ENCODE assay signal across 8 cellular contexts in genomic region chr12:52873832-52874572, GRCh38. TPM values are rescaled to one million over a fixed set of nuclear protein-coding genes. Genes with fewer than 3 reads are reported as not detected.
A peak's percentile ranks its signal among the peaks of the same experiment; 100 is the strongest.
DNase-seq lines count a peak whose midpoint lies in the region; ATAC-seq, FAIRE-seq and TF ChIP-seq lines count a peak whose summit lies in the region.

No MANE protein-coding gene starts in this region.

- peak overlapping the region; percentile 50 for H3K27ac ChIP-seq in trophoblast cell (ENCODE audit: low read depth, low read length)

- peaks cover 4% of the 10 kb centered on the region for H3K79me2 ChIP-seq in trophoblast cell (ENCODE audit: control insufficient read depth, insufficient read depth, low read length, poor library complexity)

- H3K4me2 ChIP-seq in trophoblast cell (ENCODE audit: low read length): peak overlapping the region; percentile 54

- peak overlapping the region; percentile 66 for H4K8ac ChIP-seq in trophoblast cell (ENCODE audit: low read depth, low read length)

- intact Hi-C loops in head of caudate nucleus (cut with DNase I): loop anchor here (5.0 kb wide), 2 partner anchors 292 to 717 kb away; no protein-coding TSS in a partner anchor

- peak overlapping the region; percentile 40 for H3K4me3 ChIP-seq in BE2C (ENCODE audit: low read depth, low read length)
- no peak overlapping the region for H3K4me3 ChIP-seq in trophoblast cell (ENCODE audit: low read depth, low read length)

- peaks cover 40% of the 10 kb centered on the region for H3K79me1 ChIP-seq in trophoblast cell (ENCODE audit: low read length)

- peak overlapping the region; percentile 6 to 50 for H3K27ac Mint-ChIP-seq in activated naive CD4-positive, alpha-beta T cell treated with anti-CD3 and anti-CD28 coated beads, Interleukin-2, amount 50 U/mL, for 72 hours

- TF ChIP-seq CTCF in BE2C (IDR thresholded peaks at IDR 0.05; ENCODE audit: low read depth, low read length): no peak

- H2AFZ ChIP-seq in trophoblast cell (ENCODE audit: insufficient read depth, low read length, poor library complexity): peak overlapping the region; percentile 56

- H4K12ac ChIP-seq in trophoblast cell (ENCODE audit: low read depth, low read length): no peak overlapping the region

- peak overlapping the region; percentile 95 for H4K91ac ChIP-seq in trophoblast cell (ENCODE audit: low read depth, low read length)

- no peaks in the 10 kb centered on the region for H3K9me3 Mint-ChIP-seq in activated naive CD4-positive, alpha-beta T cell treated with anti-CD3 and anti-CD28 coated beads, Interleukin-2, amount 50 U/mL, for 72 hours

- no peak overlapping the region for H3K23ac ChIP-seq in trophoblast cell (ENCODE audit: low read length)

- no peaks in the 10 kb centered on the region for H3K27me3 ChIP-seq in BE2C
- no peaks in the 10 kb centered on the region for H3K27me3 ChIP-seq in trophoblast cell (ENCODE audit: insufficient read depth, low read length)

- no peak for FAIRE-seq in urothelium cell line (lab: Jason Lieb, UNC)

- no peaks in the 10 kb centered on the region for H3K36me3 Mint-ChIP-seq in activated naive CD4-positive, alpha-beta T cell treated with anti-CD3 and anti-CD28 coated beads, Interleukin-2, amount 50 U/mL, for 72 hours

- peak; percentile 82 for DNase-seq in BE2C
- peak; percentile 95 for DNase-seq in RPMI7951 (ENCODE audit: low read depth)
- peak in 1 of 2 donors; percentile 67 for DNase-seq in activated naive CD4-positive, alpha-beta T cell treated with anti-CD3 and anti-CD28 coated beads, Interleukin-2, amount 50 U/mL, for 72 hours (ENCODE audit: low spot score in 2 of 2)
- peak in 28 of 42 donors; percentile 12 to 83 (median 32) for DNase-seq in head of caudate nucleus
- DNase-seq in trophoblast cell: peak in 1 of 2 donors; percentile 54
- DNase-seq in urothelium cell line (ENCODE audit: low spot score): peak; percentile 97
- no peak for DNase-seq in NCI-H446 treated with DMSO at 0.1 percent for 48 hours (lab: John Stamatoyannopoulos, UW)

- H2BK120ac ChIP-seq in trophoblast cell (ENCODE audit: insufficient read depth, low read length, poor library complexity): peak overlapping the region; percentile 87

- peak overlapping the region; percentile 54 for H2BK5ac ChIP-seq in trophoblast cell (ENCODE audit: low read depth, low read length, poor library complexity)

- H3K36me3 ChIP-seq in BE2C (no peaks in the 10 kb centered on the region), trophoblast cell (ENCODE audit: control insufficient read depth in 1 of 2, insufficient read depth in 2 of 2, low read length in 2 of 2) (no peaks in the 10 kb centered on the region)

- no CpG with 5 or more reads among the region's 55 CpGs for WGBS in trophoblast cell (ENCODE audit: extremely low coverage, insufficient coverage, insufficient read length)

- peak overlapping the region; percentile 57 for H3K14ac ChIP-seq in trophoblast cell (ENCODE audit: low read length)

- H3K4ac ChIP-seq in trophoblast cell (ENCODE audit: low read depth, low read length): peak overlapping the region; percentile 57

- H3K4me1 ChIP-seq in BE2C (peaks cover 4% of the 10 kb centered on the region; the same call in 1 of the 2 replicates), trophoblast cell (ENCODE audit: control insufficient read depth in 1 of 2, insufficient read depth in 2 of 2, low read length in 2 of 2) (peaks cover 44 to 50% of the 10 kb centered on the region in 2 experiments)

- H3K18ac ChIP-seq in trophoblast cell (ENCODE audit: low read length): peak overlapping the region; percentile 63

- peak overlapping the region; percentile 81 for H2AK5ac ChIP-seq in trophoblast cell (ENCODE audit: low read length)

- ATAC-seq in HG02678 (IDR thresholded peaks at IDR 0.05; ENCODE audit: unreplicated experiment): peak; percentile 63
- ATAC-seq in activated naive CD4-positive, alpha-beta T cell treated with anti-CD3 and anti-CD28 coated beads, Interleukin-2, amount 50 U/mL, for 72 hours: peak; percentile 76 to 92

- H3K9me3 ChIP-seq in BE2C: no peaks in the 10 kb centered on the region
- peaks cover 1% of the 10 kb centered on the region for H3K9me3 ChIP-seq in trophoblast cell (ENCODE audit: insufficient read depth, low read depth, low read length)

- H3K9ac ChIP-seq in trophoblast cell (ENCODE audit: low read length): no peak overlapping the region

- peak overlapping the region; percentile 69 for H2BK12ac ChIP-seq in trophoblast cell (ENCODE audit: low read length)

RNA-seq across cellular contexts. Expression of gene KRT78, which starts 25.2 kb away (rescaled TPM):
- not detected for polyA plus RNA-seq in BE2C (2012; ENCODE audit: insufficient read depth, insufficient read length, low read depth)
- 0.20 and 0.36 TPM in 2 replicates for total RNA-seq in RPMI7951 (2014; rRNA removed; shearing (Covaris generic))
- not detected for total RNA-seq in activated naive CD4-positive, alpha-beta T cell treated with anti-CD3 and anti-CD28 coated beads, Interleukin-2, amount 50 U/mL, for 72 hours
- 0.10 TPM in 1 of 2 replicates, not detected in the other for polyA plus RNA-seq in trophoblast cell (2013)

RNA-seq across cellular contexts. Expression of gene KRT8, which starts 30.9 kb away (rescaled TPM):
- polyA plus RNA-seq in BE2C (2012; ENCODE audit: insufficient read depth, insufficient read length, low read depth): 20.8 TPM
- 3.5 and 4.7 TPM in 2 replicates for total RNA-seq in RPMI7951 (2014; rRNA removed; shearing (Covaris generic))
- total RNA-seq in activated naive CD4-positive, alpha-beta T cell treated with anti-CD3 and anti-CD28 coated beads, Interleukin-2, amount 50 U/mL, for 72 hours: under 1 TPM; 0.34 to 0.66 TPM
- polyA plus RNA-seq in trophoblast cell (2013): 5,322 and 5,443 TPM in 2 replicates

RNA-seq across cellular contexts. Expression of gene KRT79, which starts 39.9 kb away (rescaled TPM):
- not detected for polyA plus RNA-seq in BE2C (2012; ENCODE audit: insufficient read depth, insufficient read length, low read depth)
- 3.3 and 4.8 TPM in 2 replicates for total RNA-seq in RPMI7951 (2014; rRNA removed; shearing (Covaris generic))
- under 1 TPM; 0.12 to 0.25 TPM for total RNA-seq in activated naive CD4-positive, alpha-beta T cell treated with anti-CD3 and anti-CD28 coated beads, Interleukin-2, amount 50 U/mL, for 72 hours
- not detected in 2 replicates for polyA plus RNA-seq in trophoblast cell (2013)
